In the genomic region with DNA sequence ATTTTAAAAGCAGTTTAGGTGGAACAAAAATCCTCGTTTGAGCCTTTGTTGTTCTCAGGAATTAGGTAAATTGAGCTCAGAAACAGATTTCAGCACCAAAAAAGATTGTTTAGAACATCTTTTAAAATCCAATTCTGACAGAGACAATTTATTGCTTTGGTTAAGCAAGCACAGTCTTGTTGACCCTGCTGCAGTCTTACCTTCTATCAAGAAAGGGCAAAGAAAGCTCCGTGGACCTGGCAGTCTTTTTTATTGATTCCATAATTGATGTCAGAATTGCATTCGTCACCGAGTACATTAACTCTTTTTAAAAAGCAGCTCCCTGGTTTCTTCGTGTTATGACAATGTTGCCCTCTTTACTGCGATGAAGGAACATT, we compare ENCODE assay signal across 26 cellular contexts.
"Had no signal": no experiment of that assay in that cellular context is flagged by ENCODE, and none has a peak within 500 bp of the region (broad histone marks: within the 10 kb centered on the region; RNA-seq: fewer than 3 reads in every experiment).

No MANE protein-coding gene starts in this region.

- H3K9me3 Mint-ChIP-seq: activated T-helper 2 cell treated with anti-CD3 and anti-CD28 coated beads, Interferon-gamma antibody, Interleukin-2, Interleukin-4, amounts not matched to agents 10 μg/mL and 5 μg/mL and 100 μg/mL, durations not matched to agents 14 hours and 24 hours and 36 hours had no signal

- H3K9ac ChIP-seq: KMS-11, SK-N-SH had no signal

- H3K36me3 ChIP-seq: adrenal gland, breast epithelium, Peyer's patch, SJCRH30, WERI-Rb-1 had no signal

- H3K27me3 ChIP-seq: adrenal gland, breast epithelium, Peyer's patch, SJCRH30 had no signal

- H3K36me3 Mint-ChIP-seq: activated naive CD8-positive, alpha-beta T cell treated with anti-CD3 and anti-CD28 coated beads, Interleukin-2, amount 10 ng/mL, durations not matched to agents 7 days and 5 days had no signal

- H3K4me1 ChIP-seq: adrenal gland, breast epithelium had no signal

- H3K4me3 ChIP-seq: adrenal gland, breast epithelium, Peyer's patch, SJCRH30 had no signal

- H3K4me1 Mint-ChIP-seq: activated CD4-positive, alpha-beta memory T cell treated with anti-CD3 and anti-CD28 coated beads, Interleukin-2, amount 10 ng/mL, durations not matched to agents 7 days and 5 days; activated CD4-positive, alpha-beta T cell treated with anti-CD3 and anti-CD28 coated beads for 36 hours; activated naive CD8-positive, alpha-beta T cell treated with anti-CD3 and anti-CD28 coated beads, Interleukin-2, amount 10 ng/mL, durations not matched to agents 7 days and 5 days had no signal

- H3K27ac Mint-ChIP-seq: activated CD4-positive, alpha-beta memory T cell treated with anti-CD3 and anti-CD28 coated beads, Interleukin-2, amount 10 ng/mL, durations not matched to agents 7 days and 5 days; activated CD4-positive, alpha-beta T cell treated with anti-CD3 and anti-CD28 coated beads for 36 hours; activated naive CD8-positive, alpha-beta T cell treated with anti-CD3 and anti-CD28 coated beads, Interleukin-2, amount 10 ng/mL, durations not matched to agents 7 days and 5 days; activated T-cell treated with anti-CD3 and anti-CD28 coated beads, Interleukin-2, amount 50 U/mL, for 72 hours; activated T-helper 2 cell treated with anti-CD3 and anti-CD28 coated beads, Interferon-gamma antibody, Interleukin-2, Interleukin-4, amounts not matched to agents 10 μg/mL and 5 μg/mL and 100 μg/mL, durations not matched to agents 14 hours and 24 hours and 36 hours had no signal

- DNase-seq: activated CD4-positive, alpha-beta memory T cell treated with anti-CD3 and anti-CD28 coated beads, Interleukin-2, amount 10 ng/mL, durations not matched to agents 7 days and 5 days; activated CD4-positive, alpha-beta T cell treated with anti-CD3 and anti-CD28 coated beads for 36 hours; activated CD4-positive, alpha-beta T cell treated with anti-CD3 and anti-CD28 coated beads, Interleukin-2, amount 50 U/mL, for 1 hour; activated gamma-delta T cell treated with Interleukin-2 at 50 U/mL for 16 hours; activated naive CD4-positive, alpha-beta T cell treated with anti-CD3 and anti-CD28 coated beads, Interleukin-2, amount 50 U/mL, for 16 hours; activated naive CD8-positive, alpha-beta T cell treated with anti-CD3 and anti-CD28 coated beads, Interleukin-2, amount 10 ng/mL, durations not matched to agents 7 days and 5 days; activated T-cell treated with anti-CD3 and anti-CD28 coated beads for 4 hours; activated T-cell treated with anti-CD3 and anti-CD28 coated beads, Interleukin-2, amount 50 U/mL, for 72 hours; adrenal gland; aorta; NCI-H1092; NCI-H1417; NCI-H1930; NCI-H2107; NCI-H2171 treated with DMSO at 0.1 percent for 48 hours; NCI-H510A treated with DMSO at 0.1 percent for 48 hours; NK-92 treated with Interleukin-12 subunit alpha and Interleukin-12 subunit beta, amount 100 ng/mL, for 24 hours; Peyer's patch; Right ventricle myocardium superior; SJCRH30; SK-N-SH; T-helper 1 cell; WERI-Rb-1 had no signal

- H3K27me3 Mint-ChIP-seq: activated CD4-positive, alpha-beta memory T cell treated with anti-CD3 and anti-CD28 coated beads, Interleukin-2, amount 10 ng/mL, durations not matched to agents 7 days and 5 days; activated naive CD8-positive, alpha-beta T cell treated with anti-CD3 and anti-CD28 coated beads, Interleukin-2, amount 10 ng/mL, durations not matched to agents 7 days and 5 days had no signal

- H3K4me3 Mint-ChIP-seq: activated CD4-positive, alpha-beta memory T cell treated with anti-CD3 and anti-CD28 coated beads, Interleukin-2, amount 10 ng/mL, durations not matched to agents 7 days and 5 days; activated CD4-positive, alpha-beta T cell treated with anti-CD3 and anti-CD28 coated beads for 36 hours; activated naive CD8-positive, alpha-beta T cell treated with anti-CD3 and anti-CD28 coated beads, Interleukin-2, amount 10 ng/mL, durations not matched to agents 7 days and 5 days; activated T-cell treated with anti-CD3 and anti-CD28 coated beads, Interleukin-2, amount 50 U/mL, for 72 hours had no signal

- H3K9me3 ChIP-seq: adrenal gland, breast epithelium, Peyer's patch, SK-N-SH had no signal

- H3K27ac ChIP-seq: adrenal gland, breast epithelium, KMS-11, SJCRH30, WERI-Rb-1 had no signal

- ATAC-seq: activated CD4-positive, alpha-beta T cell treated with anti-CD3 and anti-CD28 coated beads for 36 hours; activated T-cell treated with anti-CD3 and anti-CD28 coated beads, Interleukin-2, amount 50 U/mL, for 72 hours had no signal
